Comparison of ENCODE assay signal across 13 cellular contexts in the genomic region with DNA sequence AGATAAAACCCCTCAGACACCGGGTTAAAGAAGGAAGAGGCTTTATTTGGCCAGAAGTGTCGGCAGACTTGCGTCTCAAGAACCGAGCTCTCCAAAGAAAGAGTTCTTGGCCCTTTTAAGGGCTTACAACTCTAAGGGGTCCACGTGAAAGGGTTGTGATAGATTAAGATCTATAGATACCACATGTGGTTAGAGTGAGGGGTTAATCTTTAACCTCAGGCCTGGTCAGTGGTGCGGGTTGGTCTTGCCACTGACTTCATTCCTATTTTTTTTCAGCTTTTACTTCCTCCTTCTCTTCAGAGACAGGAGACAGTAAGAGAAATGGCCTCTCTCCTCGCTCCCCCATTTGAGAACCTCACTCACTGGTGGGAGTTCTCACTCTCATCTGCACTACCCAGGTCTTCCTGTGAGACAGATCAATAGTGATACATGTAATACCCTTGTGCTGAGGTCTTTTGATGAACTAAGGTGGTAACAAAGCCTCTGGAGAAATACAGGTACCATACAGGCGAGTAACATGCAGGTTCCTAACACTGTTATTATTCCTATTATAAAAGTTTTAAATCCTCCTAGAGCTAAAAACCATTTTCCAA. TPM values are rescaled to one million over a fixed set of nuclear protein-coding genes. Genes with fewer than 3 reads are reported as not detected.
DNase-seq lines count a peak whose midpoint lies in the region; ATAC-seq and TF ChIP-seq lines count a peak whose summit lies in the region.
"Had no signal": no experiment of that assay in that cellular context is flagged by ENCODE, and none has a peak within 500 bp of the region (broad histone marks: within the 10 kb centered on the region; RNA-seq: fewer than 3 reads in every experiment).

No MANE protein-coding gene starts in this region.

- POLR2A ChIA-PET in Caco-2 (lab: Charles Lee) = no interaction called here

- peak; percentile 42 for DNase-seq in Caki2 (ENCODE audit: low read depth)
- DNase-seq in LoVo (ENCODE audit: low spot score) = peak; percentile 15
- DNase-seq in activated CD4-positive, alpha-beta T cell treated with anti-CD3 and anti-CD28 coated beads, Interleukin-2, amount 50 U/mL, for 1 hour = no peak
- DNase-seq in endothelial cell (ENCODE audit: low spot score) = no peak
- DNase-seq in T-helper 2 cell treated with Interferon-gamma antibody and Interleukin-4, amounts not matched to agents 5 μg/mL and 100 μg/mL, for 36 hours (ENCODE audit: low spot score) = no peak
- no peak for DNase-seq in Caco-2
- DNase-seq: ACHN; activated CD4-positive, alpha-beta memory T cell treated with anti-CD3 and anti-CD28 coated beads for 36 hours; DND-41; NCI-H1417 treated with DMSO at 0.1 percent for 48 hours had no signal

- H3K27ac Mint-ChIP-seq in endothelial cell (ENCODE audit: unreplicated experiment) (no peak overlapping the region), Caco-2 (ENCODE audit: unreplicated experiment) (no peak overlapping the region)
- no peak overlapping the region for H3K27ac Mint-ChIP-seq in T-helper 2 cell treated with Interferon-gamma antibody and Interleukin-4, amounts not matched to agents 5 μg/mL and 100 μg/mL, for 36 hours
- H3K27ac Mint-ChIP-seq: activated CD4-positive, alpha-beta memory T cell treated with anti-CD3 and anti-CD28 coated beads for 36 hours; activated naive CD4-positive, alpha-beta T cell treated with anti-CD3 and anti-CD28 coated beads, Interleukin-2, amount 50 U/mL, for 72 hours had no signal

- H3K4me3 Mint-ChIP-seq in endothelial cell (ENCODE audit: unreplicated experiment) (no peak overlapping the region), Caco-2 (ENCODE audit: unreplicated experiment) (no peak overlapping the region)
- H3K4me3 Mint-ChIP-seq in T-helper 2 cell treated with Interferon-gamma antibody and Interleukin-4, amounts not matched to agents 5 μg/mL and 100 μg/mL, for 36 hours = no peak overlapping the region
- H3K4me3 Mint-ChIP-seq: activated CD4-positive, alpha-beta memory T cell treated with anti-CD3 and anti-CD28 coated beads for 36 hours had no signal

- H3K27me3 Mint-ChIP-seq in endothelial cell (ENCODE audit: unreplicated experiment) (peaks cover 2% of the 10 kb centered on the region), Caco-2 (ENCODE audit: insufficient read depth, unreplicated experiment) (peaks cover 3% of the 10 kb centered on the region)
- no peaks in the 10 kb centered on the region for H3K27me3 Mint-ChIP-seq in T-helper 2 cell treated with Interferon-gamma antibody and Interleukin-4, amounts not matched to agents 5 μg/mL and 100 μg/mL, for 36 hours (ENCODE audit: low read depth)

- no peaks in the 10 kb centered on the region for H3K27me3 ChIP-seq in Caco-2 (replicated peaks; ENCODE audit: control insufficient read depth, insufficient read depth, low read length)

- in situ Hi-C loops in Caki2 (cut with HindIII; ENCODE audit: low pct_unique_long_range_greater_than_20kb, low sequenced_read_pairs) = no loop called here

- H3K9me3 ChIP-seq in Caco-2 = no peaks in the 10 kb centered on the region

- peak; percentile 87 for ATAC-seq in GM19438 (IDR thresholded peaks at IDR 0.05; ENCODE audit: low read depth, unreplicated experiment)
- ATAC-seq in HG02938 (IDR thresholded peaks at IDR 0.05; ENCODE audit: unreplicated experiment) = peak; percentile 65
- ATAC-seq: activated naive CD4-positive, alpha-beta T cell treated with anti-CD3 and anti-CD28 coated beads, Interleukin-2, amount 50 U/mL, for 72 hours had no signal

- TF ChIP-seq CTCF in endothelial cell (IDR thresholded peaks at IDR 0.05; ENCODE audit: unreplicated experiment) = no peak
- no peak for TF ChIP-seq CTCF in Caco-2 (IDR thresholded peaks at IDR 0.05; ENCODE audit: insufficient read depth in 1 of 2, low read depth in 1 of 2, low read length in 1 of 2, severe bottlenecking in 1 of 2, unreplicated experiment in 1 of 2)

- peaks cover 11% of the 10 kb centered on the region for H3K4me1 ChIP-seq in Caco-2

- BruUV-seq in Caco-2 (replicated peaks; lab: Mats Ljungman, UMichigan) = no TSS peak

- CTCF ChIA-PET in Caco-2 (lab: Charles Lee) = no interaction called here

- H3K36me3 Mint-ChIP-seq in endothelial cell (ENCODE audit: low read depth, unreplicated experiment) (no peaks in the 10 kb centered on the region), Caco-2 (ENCODE audit: insufficient read depth, unreplicated experiment) (no peaks in the 10 kb centered on the region)
- no peaks in the 10 kb centered on the region for H3K36me3 Mint-ChIP-seq in T-helper 2 cell treated with Interferon-gamma antibody and Interleukin-4, amounts not matched to agents 5 μg/mL and 100 μg/mL, for 36 hours (ENCODE audit: low read depth)
- H3K36me3 Mint-ChIP-seq: activated CD4-positive, alpha-beta memory T cell treated with anti-CD3 and anti-CD28 coated beads for 36 hours; activated naive CD4-positive, alpha-beta T cell treated with anti-CD3 and anti-CD28 coated beads, Interleukin-2, amount 50 U/mL, for 72 hours had no signal

- H3K36me3 ChIP-seq in Caco-2 (ENCODE audit: control insufficient read depth, insufficient read depth, low read length) = no peaks in the 10 kb centered on the region

- no peak overlapping the region for H3K4me3 ChIP-seq in Caco-2 (ENCODE audit: low read depth, low read length)

- H3K4me1 Mint-ChIP-seq in endothelial cell (ENCODE audit: unreplicated experiment) = no peaks in the 10 kb centered on the region
- H3K4me1 Mint-ChIP-seq in T-helper 2 cell treated with Interferon-gamma antibody and Interleukin-4, amounts not matched to agents 5 μg/mL and 100 μg/mL, for 36 hours (ENCODE audit: low read depth) = peaks cover 2% of the 10 kb centered on the region
- H3K4me1 Mint-ChIP-seq in Caco-2 (ENCODE audit: low read depth, unreplicated experiment) = no peaks in the 10 kb centered on the region

- intact Hi-C loops in Caco-2 (cut with micrococcal nuclease; ENCODE audit: unreplicated experiment) = no loop called here

- H3K9me3 Mint-ChIP-seq in endothelial cell (ENCODE audit: unreplicated experiment) (no peaks in the 10 kb centered on the region), Caco-2 (ENCODE audit: unreplicated experiment) (peaks cover 4% of the 10 kb centered on the region)
- no peaks in the 10 kb centered on the region for H3K9me3 Mint-ChIP-seq in T-helper 2 cell treated with Interferon-gamma antibody and Interleukin-4, amounts not matched to agents 5 μg/mL and 100 μg/mL, for 36 hours
- H3K9me3 Mint-ChIP-seq: activated CD4-positive, alpha-beta memory T cell treated with anti-CD3 and anti-CD28 coated beads for 36 hours; activated naive CD4-positive, alpha-beta T cell treated with anti-CD3 and anti-CD28 coated beads, Interleukin-2, amount 50 U/mL, for 72 hours had no signal

RNA-seq across cellular contexts. Expression of gene COX7C, which starts 52.4 kb away (rescaled TPM):
- 348 and 441 TPM in 2 replicates for total RNA-seq in Caki2 (2014; rRNA removed; shearing (Covaris generic); ENCODE audit: low replicate concordance)
- total RNA-seq in endothelial cell (ENCODE audit: unreplicated experiment) (434 TPM), Caco-2 (2022) (502 and 527 TPM in 2 replicates)

Comparison
In these comparisons a context has a peak if more than half of its experiments do, and no peak if none do; other contexts are left out.
1. DNase-seq: peak in Caki2 (single experiment) and LoVo (single experiment); none in activated CD4-positive, alpha-beta T cell treated with anti-CD3 and anti-CD28 coated beads, Interleukin-2, amount 50 U/mL, for 1 hour (single experiment), endothelial cell (single experiment), T-helper 2 cell treated with Interferon-gamma antibody and Interleukin-4, amounts not matched to agents 5 μg/mL and 100 μg/mL, for 36 hours (single experiment) and Caco-2 (0 of 2).